Comparison of ENCODE assay signal across 1 cellular context in the genomic region with DNA sequence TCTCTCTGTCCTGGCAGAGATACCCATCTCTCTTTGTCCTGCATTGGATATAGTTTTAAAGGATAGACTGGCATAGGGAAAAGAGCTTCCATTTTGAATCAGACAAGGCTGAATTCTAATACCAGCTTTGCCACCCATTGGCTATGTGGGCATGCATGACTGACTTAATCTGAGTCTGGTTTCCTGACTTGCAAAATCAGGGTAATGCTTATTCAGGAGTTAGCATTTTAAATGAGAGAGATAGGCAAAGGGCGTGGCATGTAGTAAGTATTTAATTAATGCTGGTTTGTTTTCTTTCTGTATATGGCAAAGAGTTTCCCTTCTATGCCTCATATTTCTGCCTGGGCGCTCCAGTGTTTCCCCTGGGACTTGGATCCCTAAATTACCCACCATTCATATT.
TF ChIP-seq lines count a peak whose summit lies in the region.

No MANE protein-coding gene starts in this region.

TF ChIP-seq in K562, 482 proteins besides CTCF, POLR2A, EP300 and RAD21 (continued from another document):
- TF ChIP-seq, protein P1, sequence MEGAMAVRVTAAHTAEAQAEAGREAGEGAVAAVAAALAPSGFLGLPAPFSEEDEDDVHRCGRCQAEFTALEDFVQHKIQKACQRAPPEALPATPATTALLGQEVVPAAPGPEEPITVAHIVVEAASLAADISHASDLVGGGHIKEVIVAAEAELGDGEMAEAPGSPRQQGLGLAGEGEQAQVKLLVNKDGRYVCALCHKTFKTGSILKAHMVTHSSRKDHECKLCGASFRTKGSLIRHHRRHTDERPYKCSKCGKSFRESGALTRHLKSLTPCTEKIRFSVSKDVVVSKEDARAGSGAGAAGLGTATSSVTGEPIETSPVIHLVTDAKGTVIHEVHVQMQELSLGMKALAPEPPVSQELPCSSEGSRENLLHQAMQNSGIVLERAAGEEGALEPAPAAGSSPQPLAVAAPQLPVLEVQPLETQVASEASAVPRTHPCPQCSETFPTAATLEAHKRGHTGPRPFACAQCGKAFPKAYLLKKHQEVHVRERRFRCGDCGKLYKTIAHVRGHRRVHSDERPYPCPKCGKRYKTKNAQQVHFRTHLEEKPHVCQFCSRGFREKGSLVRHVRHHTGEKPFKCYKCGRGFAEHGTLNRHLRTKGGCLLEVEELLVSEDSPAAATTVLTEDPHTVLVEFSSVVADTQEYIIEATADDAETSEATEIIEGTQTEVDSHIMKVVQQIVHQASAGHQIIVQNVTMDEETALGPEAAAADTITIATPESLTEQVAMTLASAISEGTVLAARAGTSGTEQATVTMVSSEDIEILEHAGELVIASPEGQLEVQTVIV (CRISPR knock-in tag; IDR thresholded peaks at IDR 0.05; ENCODE audit: borderline replicate concordance), result no peak
TF ChIP-seq in K562: peak in this region for 1.
